1 cellular context compared by ENCODE assay signal in the genomic region with DNA sequence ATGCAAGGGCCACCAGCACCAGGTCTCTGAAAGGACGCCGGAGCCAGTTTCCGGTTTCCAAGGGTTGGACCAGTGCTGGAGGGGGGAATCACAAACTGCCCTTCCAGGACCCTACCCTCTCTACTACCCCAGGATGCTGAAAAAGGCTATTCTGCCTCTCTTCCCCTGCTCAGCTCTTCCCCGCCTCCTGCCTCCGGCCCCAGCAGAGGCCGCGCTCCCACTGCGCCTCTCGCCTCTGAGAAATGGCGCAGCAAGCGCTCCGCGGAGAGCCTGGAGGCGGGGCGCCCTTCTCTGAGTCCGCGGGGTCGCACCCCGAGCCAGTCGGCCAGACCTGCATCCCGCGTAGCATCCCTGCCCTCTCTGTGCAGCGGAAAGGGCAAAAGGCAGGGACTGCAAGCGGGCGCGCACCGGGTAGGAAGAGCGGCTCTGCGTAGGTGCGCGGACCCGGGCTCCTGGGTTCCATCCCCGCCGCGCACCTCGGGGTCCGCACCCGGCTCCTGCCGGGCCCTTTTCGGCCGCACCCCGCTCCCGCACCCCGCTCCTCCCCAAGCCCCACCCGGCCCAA.
TF ChIP-seq lines count a peak whose summit lies in the region.

No MANE protein-coding gene starts in this region.

TF ChIP-seq in endothelial cell of umbilical vein, 7 proteins besides CTCF, POLR2A, EP300 and RAD21 (continued from another document):
- TF ChIP-seq, protein P1, sequence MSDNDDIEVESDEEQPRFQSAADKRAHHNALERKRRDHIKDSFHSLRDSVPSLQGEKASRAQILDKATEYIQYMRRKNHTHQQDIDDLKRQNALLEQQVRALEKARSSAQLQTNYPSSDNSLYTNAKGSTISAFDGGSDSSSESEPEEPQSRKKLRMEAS (IDR thresholded peaks at IDR 0.05; ENCODE audit: insufficient read depth, insufficient read length) = no peak
- TF ChIP-seq POLR2AphosphoS5 (IDR thresholded peaks at IDR 0.05; ENCODE audit: insufficient read depth, low read depth, low read length) = no peak
- TF ChIP-seq EZH2 (IDR thresholded peaks at IDR 0.05; ENCODE audit: borderline replicate concordance, low read depth, low read length, severe bottlenecking) = peak; percentile 31
- TF ChIP-seq FOS (IDR thresholded peaks at IDR 0.05; ENCODE audit: borderline replicate concordance, insufficient read depth, low read length) = no peak
- TF ChIP-seq GATA2 (IDR thresholded peaks at IDR 0.05; ENCODE audit: insufficient read depth, insufficient read length, low read depth, low read length) = no peak
- no peak for TF ChIP-seq JUN (IDR thresholded peaks at IDR 0.05; ENCODE audit: borderline replicate concordance, insufficient read depth, insufficient read length, low read depth)
